In the genomic region with DNA sequence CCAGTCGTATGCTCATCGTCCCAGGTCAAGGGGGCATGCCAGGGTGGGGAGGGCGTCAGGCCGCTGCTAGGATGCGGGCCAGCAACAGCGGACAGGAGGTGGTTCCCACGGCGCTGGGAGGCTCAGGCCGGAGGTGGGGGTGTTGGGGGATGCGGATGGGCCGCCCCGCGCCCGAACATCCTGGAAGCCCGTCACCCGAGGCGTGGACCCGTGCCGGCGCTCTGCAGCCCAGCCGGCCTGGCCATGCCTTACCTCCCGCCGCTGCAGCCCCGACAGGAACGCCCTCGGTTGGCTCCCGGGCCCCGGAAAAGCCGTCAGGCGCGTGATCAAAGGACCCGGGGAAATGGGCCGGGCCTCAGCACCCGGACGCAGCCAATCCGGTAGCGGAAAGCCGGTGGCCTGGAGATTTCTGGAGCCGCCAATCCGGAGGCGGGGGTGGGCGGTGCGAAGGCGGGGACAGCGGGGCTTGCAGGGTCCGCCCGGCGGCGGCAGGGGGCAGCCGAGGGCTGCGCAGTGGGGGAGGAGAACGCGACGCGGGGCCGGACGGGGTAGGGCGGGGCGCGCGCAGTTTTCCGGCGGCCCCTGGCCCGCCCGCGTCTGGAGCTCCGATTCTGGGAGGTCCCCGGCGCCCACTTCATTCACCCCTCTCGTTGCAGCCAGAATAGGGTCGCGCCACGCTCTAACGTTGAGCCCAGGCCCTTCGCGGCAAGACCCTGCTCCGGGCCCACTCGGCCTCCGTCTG, we compare ENCODE assay signal across 8 cellular contexts. TPM values are rescaled to one million over a fixed set of nuclear protein-coding genes. Genes with fewer than 3 reads are reported as not detected.
A peak's percentile ranks its signal among the peaks of the same experiment; 100 is the strongest.
DNase-seq lines count a peak whose midpoint lies in the region; ATAC-seq and TF ChIP-seq lines count a peak whose summit lies in the region.

SMIM29 (minus strand) TSS at position 280 of the 742 bp plus-strand sequence. CDS start 1,215 bp downstream, outside the sequence.

- peaks cover 31% of the 10 kb centered on the region for H3K36me3 Mint-ChIP-seq in activated T-helper 17 cell treated with anti-CD3 and anti-CD28 coated beads, Interleukin-2, amount 50 U/mL, for 72 hours (ENCODE audit: low read depth)
- H3K36me3 Mint-ChIP-seq in natural killer cell treated with Interleukin-12 subunit alpha and Interleukin-12 subunit beta and Interleukin-15 and Interleukin-18, amount 100 ng/mL, for 72 hours: no peaks in the 10 kb centered on the region

- H3K4me3 Mint-ChIP-seq in activated T-helper 17 cell treated with anti-CD3 and anti-CD28 coated beads, Interleukin-2, amount 50 U/mL, for 72 hours: peak within 1 kb of the TSS; percentile 92
- H3K4me3 Mint-ChIP-seq in natural killer cell treated with Interleukin-12 subunit alpha and Interleukin-12 subunit beta and Interleukin-15 and Interleukin-18, amount 100 ng/mL, for 72 hours: peak within 1 kb of the TSS; percentile 91

- peak within 1 kb of the TSS; percentile 89 for H3K27ac Mint-ChIP-seq in activated T-helper 17 cell treated with anti-CD3 and anti-CD28 coated beads, Interleukin-2, amount 50 U/mL, for 72 hours
- peak within 1 kb of the TSS; percentile 78 to 87 for H3K27ac Mint-ChIP-seq in natural killer cell treated with Interleukin-12 subunit alpha and Interleukin-12 subunit beta and Interleukin-15 and Interleukin-18, amount 100 ng/mL, for 72 hours

- DNase-seq in EL (peak; percentile 96), GOT3 (lab: John Stamatoyannopoulos, UW) (peak; percentile 79), LoVo (ENCODE audit: low spot score) (peak; percentile 96), RWPE1 (ENCODE audit: low spot score) (peak; percentile 93), fibroblast of mammary gland (ENCODE audit: low read depth) (peak; percentile 92)
- peak; percentile 97 for DNase-seq in natural killer cell treated with Interleukin-12 subunit alpha and Interleukin-12 subunit beta and Interleukin-15 and Interleukin-18, amount 100 ng/mL, for 72 hours (ENCODE audit: low spot score)
- peak; percentile 95 for DNase-seq in stimulated activated naive CD4-positive, alpha-beta T cell treated with Interleukin-2 at 50 U/mL for 16 hours (lab: John Stamatoyannopoulos, UW)

- POLR2A ChIA-PET in RWPE1 (lab: Yijun Ruan, JAX; ENCODE audit: low non-redundant PET): interaction anchor here (0.7 to 1.0 kb wide), 2 partner anchors 64 to 167 kb away, joined by 3 read pairs; no protein-coding TSS in a partner anchor

- CTCF ChIA-PET in RWPE1 (lab: Yijun Ruan, JAX): interaction anchor here (0.6 to 2.7 kb wide), 13 partner anchors 8 to 935 kb away, joined by 3 to 29 read pairs (median 5); partner anchors contain the start of gene HMGA1

- no peaks in the 10 kb centered on the region for H3K27me3 Mint-ChIP-seq in activated T-helper 17 cell treated with anti-CD3 and anti-CD28 coated beads, Interleukin-2, amount 50 U/mL, for 72 hours
- H3K27me3 Mint-ChIP-seq in natural killer cell treated with Interleukin-12 subunit alpha and Interleukin-12 subunit beta and Interleukin-15 and Interleukin-18, amount 100 ng/mL, for 72 hours: no peaks in the 10 kb centered on the region

- peaks cover 29% of the 10 kb centered on the region for H3K4me1 Mint-ChIP-seq in activated T-helper 17 cell treated with anti-CD3 and anti-CD28 coated beads, Interleukin-2, amount 50 U/mL, for 72 hours
- peaks cover 15 to 22% of the 10 kb centered on the region in 2 donors for H3K4me1 Mint-ChIP-seq in natural killer cell treated with Interleukin-12 subunit alpha and Interleukin-12 subunit beta and Interleukin-15 and Interleukin-18, amount 100 ng/mL, for 72 hours (ENCODE audit: low read depth in 2 of 2)

- H3K9me3 Mint-ChIP-seq in activated T-helper 17 cell treated with anti-CD3 and anti-CD28 coated beads, Interleukin-2, amount 50 U/mL, for 72 hours: no peaks in the 10 kb centered on the region
- no peaks in the 10 kb centered on the region for H3K9me3 Mint-ChIP-seq in natural killer cell treated with Interleukin-12 subunit alpha and Interleukin-12 subunit beta and Interleukin-15 and Interleukin-18, amount 100 ng/mL, for 72 hours

- TF ChIP-seq CTCF in RWPE1 (conservative IDR thresholded peaks at IDR 0.05; ENCODE audit: low read depth): peak; percentile 95
- TF ChIP-seq CTCF in fibroblast of mammary gland (conservative IDR thresholded peaks at IDR 0.05; ENCODE audit: control insufficient read depth, insufficient read depth, low read depth, low read length): peak; percentile 51

- ATAC-seq in activated T-helper 17 cell treated with anti-CD3 and anti-CD28 coated beads, Interleukin-2, amount 50 U/mL, for 72 hours (replicated peaks): peak; percentile 85
- ATAC-seq in natural killer cell treated with Interleukin-12 subunit alpha and Interleukin-12 subunit beta and Interleukin-15 and Interleukin-18, amount 100 ng/mL, for 72 hours: peak; percentile 96

- H3K27ac ChIP-seq in RWPE1: peak within 1 kb of the TSS; percentile 87

- peak within 1 kb of the TSS; percentile 85 for H3K4me3 ChIP-seq in fibroblast of mammary gland (ENCODE audit: control insufficient read depth, low read depth, low read length)

RNA-seq across cellular contexts. Expression of gene SMIM29, which starts in this region (rescaled TPM):
- total RNA-seq in activated T-helper 17 cell treated with anti-CD3 and anti-CD28 coated beads, Interleukin-2, amount 50 U/mL, for 72 hours: 10 to 100 TPM; 10.9 to 17.3 TPM
- 10 to 100 TPM; 15.9 to 20.9 TPM for total RNA-seq in natural killer cell treated with Interleukin-12 subunit alpha and Interleukin-12 subunit beta and Interleukin-15 and Interleukin-18, amount 100 ng/mL, for 72 hours

Comparison
In these comparisons a context has a peak if more than half of its experiments do, and no peak if none do; other contexts are left out.
1. Peak in every context shown above with its lines: DNase-seq, ATAC-seq, H3K4me3 ChIP-seq and H3K27ac ChIP-seq.